13 cellular contexts compared by ENCODE assay signal in the genomic region with DNA sequence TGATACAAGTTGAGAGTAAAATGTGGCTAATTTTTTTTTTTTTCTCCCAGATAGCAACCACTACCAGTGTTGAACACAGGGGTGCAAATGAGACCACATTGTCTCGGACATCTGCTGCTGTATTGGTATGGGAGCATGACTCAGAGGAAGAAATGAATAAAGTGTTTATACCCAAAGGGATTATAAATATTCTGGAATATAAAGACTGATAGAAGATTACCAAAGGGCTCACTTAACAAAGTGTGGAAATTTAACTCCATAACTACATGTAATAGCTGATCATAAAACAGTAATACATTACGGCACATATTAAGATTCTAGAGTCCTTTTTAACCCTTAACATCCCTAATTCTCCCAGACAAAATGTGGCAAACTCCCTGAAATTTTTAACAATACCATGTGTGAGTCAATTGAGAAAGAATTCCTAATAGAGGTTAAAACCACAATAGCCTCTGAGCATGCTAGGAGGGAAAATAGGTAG.
DNase-seq lines count a peak whose midpoint lies in the region; TF ChIP-seq lines count a peak whose summit lies in the region.
"Had no signal": no experiment of that assay in that cellular context is flagged by ENCODE, and none has a peak within 500 bp of the region (broad histone marks: within the 10 kb centered on the region; RNA-seq: fewer than 3 reads in every experiment).

No MANE protein-coding gene starts in this region.

- TF ChIP-seq CTCF in AG10803 (conservative IDR thresholded peaks at IDR 0.05; ENCODE audit: low read length) (peak; percentile 38), astrocyte of the spinal cord (IDR thresholded peaks at IDR 0.05; ENCODE audit: low read depth, low read length) (peak; percentile 4), CD14-positive monocyte (IDR thresholded peaks at IDR 0.05) (no peak)

- H3K36me3 ChIP-seq in iPS-18a (ENCODE audit: control insufficient read depth, low read depth, low read length), result no peaks in the 10 kb centered on the region
- H3K36me3 ChIP-seq: lower lobe of right lung had no signal

- no peak overlapping the region for H3K4me3 Mint-ChIP-seq in CD14-positive monocyte
- H3K4me3 Mint-ChIP-seq: activated naive CD8-positive, alpha-beta T cell; T-helper 2 cell treated with Interferon-gamma antibody and Interleukin-4, amounts not matched to agents 5 μg/mL and 100 μg/mL, for 36 hours had no signal

- peak; percentile 36 for DNase-seq in AG10803 (ENCODE audit: low read depth)
- DNase-seq in HS-5 (ENCODE audit: low read depth), result peak; percentile 77
- DNase-seq in astrocyte of the spinal cord (ENCODE audit: low read depth, low spot score), result peak; percentile 85
- DNase-seq in Ammon's horn (ENCODE audit: low spot score), result no peak
- no peak for DNase-seq in CD14-positive monocyte (ENCODE audit: low spot score)
- no peak for DNase-seq in NK-92 treated with Interleukin-12 subunit alpha and Interleukin-12 subunit beta, amount 100 ng/mL, for 24 hours (lab: John Stamatoyannopoulos, UW)
- DNase-seq in NOMO-1 (lab: John Stamatoyannopoulos, UW; ENCODE audit: unreplicated experiment in 2 of 2), result no peak
- DNase-seq: C1 segment of cervical spinal cord, lower lobe of right lung, nucleus accumbens had no signal

- H3K36me3 Mint-ChIP-seq in CD14-positive monocyte, result no peaks in the 10 kb centered on the region
- H3K36me3 Mint-ChIP-seq: activated naive CD8-positive, alpha-beta T cell had no signal

- H3K27me3 ChIP-seq in iPS-18a (ENCODE audit: control insufficient read depth, insufficient read depth, low read length), result no peaks in the 10 kb centered on the region

- no peak overlapping the region for H3K9ac ChIP-seq in iPS-18a (ENCODE audit: low read length)

- H3K4me3 ChIP-seq in AG10803 (ENCODE audit: low read length) (no peak overlapping the region), astrocyte of the spinal cord (ENCODE audit: low read depth, low read length) (no peak overlapping the region), iPS-18a (ENCODE audit: low read length) (peak overlapping the region; percentile 6)
- H3K4me3 ChIP-seq: lower lobe of right lung had no signal

- in situ Hi-C loops in astrocyte of the spinal cord (cut with HindIII; ENCODE audit: low sequenced_read_pairs), result no loop called here

- no peak overlapping the region for H3K27ac ChIP-seq in iPS-18a (ENCODE audit: low read length)
- H3K27ac ChIP-seq: lower lobe of right lung had no signal

- no peaks in the 10 kb centered on the region for H3K27me3 Mint-ChIP-seq in CD14-positive monocyte (ENCODE audit: low read depth in 3 of 3)
- H3K27me3 Mint-ChIP-seq: activated naive CD8-positive, alpha-beta T cell had no signal

- peaks cover 31% of the 10 kb centered on the region for H3K4me1 ChIP-seq in iPS-18a (ENCODE audit: control insufficient read depth, low read depth, low read length)
- H3K4me1 ChIP-seq: lower lobe of right lung had no signal

- peaks cover 0 to 16% (median 4%) of the 10 kb centered on the region in 7 donors for H3K9me3 Mint-ChIP-seq in CD14-positive monocyte
- H3K9me3 Mint-ChIP-seq: T-helper 2 cell treated with Interferon-gamma antibody and Interleukin-4, amounts not matched to agents 5 μg/mL and 100 μg/mL, for 36 hours had no signal

- no peak overlapping the region for H3K27ac Mint-ChIP-seq in CD14-positive monocyte
- H3K27ac Mint-ChIP-seq: activated naive CD8-positive, alpha-beta T cell; T-helper 2 cell treated with Interferon-gamma antibody and Interleukin-4, amounts not matched to agents 5 μg/mL and 100 μg/mL, for 36 hours had no signal

- intact Hi-C loops in CD14-positive monocyte (cut with micrococcal nuclease), result no loop called here

- H3K4me1 Mint-ChIP-seq in CD14-positive monocyte, result no peaks in the 10 kb centered on the region

- H3K9me3 ChIP-seq in iPS-18a (ENCODE audit: control insufficient read depth, low read depth, low read length), result peaks cover 3% of the 10 kb centered on the region
- H3K9me3 ChIP-seq: lower lobe of right lung had no signal

Comparison
In these comparisons a context has a peak if more than half of its experiments do, and no peak if none do; other contexts are left out.
1. DNase-seq: peak in AG10803 (single experiment), HS-5 (single experiment) and astrocyte of the spinal cord (single experiment); none in Ammon's horn (single experiment), CD14-positive monocyte (single experiment), NK-92 treated with Interleukin-12 subunit alpha and Interleukin-12 subunit beta, amount 100 ng/mL, for 24 hours (single experiment) and NOMO-1 (0 of 2).